1 cellular context compared by ENCODE assay signal in the genomic region with DNA sequence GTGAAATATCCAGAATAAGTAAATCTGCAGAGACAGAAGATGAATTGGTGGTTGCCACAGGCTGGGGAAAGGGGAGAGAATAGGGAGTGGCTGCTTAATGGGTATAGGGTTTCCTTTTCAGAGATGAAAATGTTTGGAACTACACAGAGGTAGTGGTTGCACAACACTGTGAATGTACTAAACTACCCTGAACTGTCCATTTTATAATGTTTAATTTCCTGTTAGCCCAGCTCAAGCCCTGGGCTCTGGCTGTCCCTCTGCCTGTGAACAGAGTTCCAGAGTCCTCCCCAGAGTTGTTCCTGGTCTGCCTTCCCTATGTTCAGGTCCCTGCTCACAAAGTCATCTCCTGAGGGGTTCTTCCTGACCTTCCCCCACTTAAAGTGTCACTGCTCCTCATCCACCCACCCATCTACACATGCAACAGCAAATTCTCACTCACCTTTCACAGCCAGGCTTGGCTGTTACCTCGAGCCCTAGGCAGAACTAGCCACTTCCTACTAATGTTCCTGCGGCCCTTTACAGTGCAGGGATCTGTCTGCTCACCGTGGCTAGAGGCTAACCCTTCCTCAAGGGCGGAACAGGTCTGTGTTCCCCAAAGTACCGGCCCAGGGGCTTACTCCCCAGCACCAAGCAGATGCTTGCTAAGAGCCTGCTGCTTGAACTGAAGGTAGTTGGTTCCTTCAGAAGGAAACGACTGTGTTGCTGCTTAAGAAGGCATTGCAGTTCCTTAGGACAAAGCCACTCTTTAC.
A peak's percentile ranks its signal among the peaks of the same experiment; 100 is the strongest.
TF ChIP-seq lines count a peak whose summit lies in the region.

No MANE protein-coding gene starts in this region.

TF ChIP-seq in A549, 52 proteins besides CTCF, POLR2A, EP300 and RAD21:
- TF ChIP-seq JUNB (IDR thresholded peaks at IDR 0.05) (no peak), ZFP36 (IDR thresholded peaks at IDR 0.05; ENCODE audit: borderline replicate concordance, partially characterized antibody) (no peak), CEBPB (IDR thresholded peaks at IDR 0.05) (peak in 1 of 2 experiments; percentile 51; a peak in 1 of 4 replicates)
